In genomic region chr18:33076601-33077000, GRCh38 we compare ENCODE assay signal across 28 cellular contexts.
"Had no signal": no experiment of that assay in that cellular context is flagged by ENCODE, and none has a peak within 500 bp of the region (broad histone marks: within the 10 kb centered on the region; RNA-seq: fewer than 3 reads in every experiment).

No MANE protein-coding gene starts in this region.

- H3K4me3 Mint-ChIP-seq: activated CD4-positive, alpha-beta T cell treated with anti-CD3 and anti-CD28 coated beads, Interleukin-2, amount 10 ng/mL, durations not matched to agents 24 days and 14 days; activated CD8-positive, alpha-beta T cell treated with anti-CD3 and anti-CD28 coated beads for 36 hours; activated naive CD4-positive, alpha-beta T cell treated with anti-CD3 and anti-CD28 coated beads, Interleukin-2, amount 10 ng/mL, durations not matched to agents 7 days and 5 days; activated naive CD8-positive, alpha-beta T cell; activated naive CD8-positive, alpha-beta T cell treated with anti-CD3 and anti-CD28 coated beads, Interleukin-2, amount 50 U/mL, for 24 hours; activated T-cell treated with anti-CD3 and anti-CD28 coated beads, Interleukin-2, amount 50 U/mL, for 24 hours had no signal

- H3K4me1 Mint-ChIP-seq: activated CD4-positive, alpha-beta T cell treated with anti-CD3 and anti-CD28 coated beads, Interleukin-2, amount 10 ng/mL, durations not matched to agents 24 days and 14 days; activated naive CD4-positive, alpha-beta T cell treated with anti-CD3 and anti-CD28 coated beads, Interleukin-2, amount 10 ng/mL, durations not matched to agents 7 days and 5 days; activated naive CD8-positive, alpha-beta T cell treated with anti-CD3 and anti-CD28 coated beads, Interleukin-2, amount 50 U/mL, for 24 hours had no signal

- H3K27me3 Mint-ChIP-seq: activated CD4-positive, alpha-beta T cell treated with anti-CD3 and anti-CD28 coated beads, Interleukin-2, amount 10 ng/mL, durations not matched to agents 24 days and 14 days; activated CD8-positive, alpha-beta T cell treated with anti-CD3 and anti-CD28 coated beads for 36 hours; activated naive CD4-positive, alpha-beta T cell treated with anti-CD3 and anti-CD28 coated beads, Interleukin-2, amount 10 ng/mL, durations not matched to agents 7 days and 5 days; activated naive CD8-positive, alpha-beta T cell; activated naive CD8-positive, alpha-beta T cell treated with anti-CD3 and anti-CD28 coated beads, Interleukin-2, amount 50 U/mL, for 24 hours; activated T-cell treated with anti-CD3 and anti-CD28 coated beads, Interleukin-2, amount 50 U/mL, for 24 hours had no signal

- DNase-seq: activated CD4-positive, alpha-beta T cell treated with anti-CD3 and anti-CD28 coated beads, Interleukin-2, amount 10 ng/mL, durations not matched to agents 24 days and 14 days; activated CD4-positive, alpha-beta T cell treated with anti-CD3 and anti-CD28 coated beads, Interleukin-2, amount 50 U/mL, for 4 hours; activated CD8-positive, alpha-beta T cell treated with anti-CD3 and anti-CD28 coated beads for 36 hours; activated effector memory CD4-positive, alpha-beta T cell treated with Interleukin-2 at 50 U/mL for 16 hours; activated naive CD4-positive, alpha-beta T cell treated with anti-CD3 and anti-CD28 coated beads, Interleukin-2, amount 10 ng/mL, durations not matched to agents 7 days and 5 days; activated naive CD8-positive, alpha-beta T cell treated with anti-CD3 and anti-CD28 coated beads, Interleukin-2, amount 50 U/mL, for 24 hours; activated T-cell treated with anti-CD3 and anti-CD28 coated beads, Interleukin-2, amount 50 U/mL, for 24 hours; aorta; brain microvascular endothelial cell; central memory CD4-positive, alpha-beta T cell; Kasumi-1; KG1; MG63; NCI-H1048; NCI-H1105 treated with DMSO at 0.1 percent for 48 hours; NCI-H1436; NCI-H1694; NCI-H1930; NCI-H2081 treated with DMSO at 0.1 percent for 48 hours; NCI-H510A; NCI-H69; NK-92 treated with Interleukin-12 subunit alpha and Interleukin-12 subunit beta, amount 100 ng/mL, for 24 hours; PC-3; Peyer's patch; RPMI8226; SHP77 treated with DMSO at 0.1 percent for 48 hours; T1000 had no signal

- H3K27ac Mint-ChIP-seq: activated CD4-positive, alpha-beta T cell treated with anti-CD3 and anti-CD28 coated beads, Interleukin-2, amount 10 ng/mL, durations not matched to agents 24 days and 14 days; activated CD8-positive, alpha-beta T cell treated with anti-CD3 and anti-CD28 coated beads for 36 hours; activated naive CD4-positive, alpha-beta T cell treated with anti-CD3 and anti-CD28 coated beads, Interleukin-2, amount 10 ng/mL, durations not matched to agents 7 days and 5 days; activated naive CD8-positive, alpha-beta T cell; activated naive CD8-positive, alpha-beta T cell treated with anti-CD3 and anti-CD28 coated beads, Interleukin-2, amount 50 U/mL, for 24 hours; activated T-cell treated with anti-CD3 and anti-CD28 coated beads, Interleukin-2, amount 50 U/mL, for 24 hours had no signal

- H3K9me3 Mint-ChIP-seq: activated CD4-positive, alpha-beta T cell treated with anti-CD3 and anti-CD28 coated beads, Interleukin-2, amount 10 ng/mL, durations not matched to agents 24 days and 14 days; activated naive CD4-positive, alpha-beta T cell treated with anti-CD3 and anti-CD28 coated beads, Interleukin-2, amount 10 ng/mL, durations not matched to agents 7 days and 5 days; activated naive CD8-positive, alpha-beta T cell treated with anti-CD3 and anti-CD28 coated beads, Interleukin-2, amount 50 U/mL, for 24 hours had no signal

- H3K36me3 Mint-ChIP-seq: activated naive CD4-positive, alpha-beta T cell treated with anti-CD3 and anti-CD28 coated beads, Interleukin-2, amount 10 ng/mL, durations not matched to agents 7 days and 5 days; activated naive CD8-positive, alpha-beta T cell had no signal
